Comparison of ENCODE assay signal across 25 cellular contexts in the genomic region with DNA sequence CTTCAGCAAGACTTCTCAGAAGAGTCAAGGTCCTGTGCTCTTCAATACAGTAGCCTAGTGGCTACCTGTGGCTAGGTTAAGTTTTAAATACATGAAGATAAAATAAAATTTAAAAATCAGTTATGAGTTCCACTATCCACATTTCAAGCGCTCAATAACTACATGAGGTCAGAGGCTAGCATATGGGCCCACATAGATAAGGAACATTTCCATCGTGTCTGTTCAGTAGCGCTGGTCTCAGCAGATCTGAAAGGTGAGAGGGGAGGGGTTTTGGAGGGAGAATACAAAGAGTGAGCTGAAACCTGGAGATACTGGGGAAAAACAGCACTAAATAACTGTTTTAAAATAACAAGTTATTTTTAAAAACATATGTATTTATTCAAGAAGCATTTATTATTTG.
"Had no signal": no experiment of that assay in that cellular context is flagged by ENCODE, and none has a peak within 500 bp of the region (broad histone marks: within the 10 kb centered on the region; RNA-seq: fewer than 3 reads in every experiment).

No MANE protein-coding gene starts in this region.

- H3K9me3 ChIP-seq: SJSA1 had no signal

- H3K27ac Mint-ChIP-seq: activated CD4-positive, alpha-beta memory T cell treated with anti-CD3 and anti-CD28 coated beads, Interleukin-2, amount 10 ng/mL, durations not matched to agents 7 days and 5 days; activated CD4-positive, alpha-beta T cell treated with anti-CD3 and anti-CD28 coated beads, Interleukin-2, amount 10 ng/mL, durations not matched to agents 7 days and 5 days; activated naive CD4-positive, alpha-beta T cell treated with anti-CD3 and anti-CD28 coated beads for 36 hours; activated naive CD8-positive, alpha-beta T cell; activated T-helper 17 cell treated with anti-CD3 and anti-CD28 coated beads, Interleukin-2, amount 50 U/mL, for 72 hours; T-helper 1 cell treated with Interleukin-12 subunit alpha and Interleukin-12 subunit beta and Interleukin-4 antibody, amounts not matched to agents 30 μg/mL and 1 μg/mL, for 36 hours had no signal

- H3K36me3 ChIP-seq: SJSA1 had no signal

- H3K4me1 Mint-ChIP-seq: activated CD4-positive, alpha-beta memory T cell treated with anti-CD3 and anti-CD28 coated beads, Interleukin-2, amount 10 ng/mL, durations not matched to agents 7 days and 5 days; activated CD4-positive, alpha-beta T cell treated with anti-CD3 and anti-CD28 coated beads, Interleukin-2, amount 10 ng/mL, durations not matched to agents 7 days and 5 days; activated T-helper 17 cell treated with anti-CD3 and anti-CD28 coated beads, Interleukin-2, amount 50 U/mL, for 72 hours had no signal

- H3K4me3 ChIP-seq: SJSA1 had no signal

- DNase-seq: activated CD4-positive, alpha-beta memory T cell treated with anti-CD3 and anti-CD28 coated beads, Interleukin-2, amount 10 ng/mL, durations not matched to agents 7 days and 5 days; activated CD4-positive, alpha-beta T cell treated with anti-CD3 and anti-CD28 coated beads, Interleukin-2, amount 10 ng/mL, durations not matched to agents 7 days and 5 days; activated CD4-positive, CD25-positive, alpha-beta regulatory T cell; activated gamma-delta T cell; activated naive CD4-positive, alpha-beta T cell treated with anti-CD3 and anti-CD28 coated beads for 36 hours; activated T-cell treated with anti-CD3 and anti-CD28 coated beads for 4 hours; activated T-cell treated with anti-CD3 and anti-CD28 coated beads, Interleukin-2, amount 50 U/mL, for 48 hours; cerebellar nuclear complex; Kasumi-1; KBM-7; NCI-H146; NCI-H187 treated with DMSO at 0.1 percent for 48 hours; NCI-H2081 treated with DMSO at 0.1 percent for 48 hours; NCI-H2171; NCI-H345; NCI-H510A; RPMI8226; SW 1271 had no signal

- H3K27ac ChIP-seq: SJSA1, VCaP had no signal

- H3K9me3 Mint-ChIP-seq: activated CD4-positive, alpha-beta T cell treated with anti-CD3 and anti-CD28 coated beads, Interleukin-2, amount 10 ng/mL, durations not matched to agents 7 days and 5 days; activated naive CD4-positive, alpha-beta T cell treated with anti-CD3 and anti-CD28 coated beads for 36 hours; activated T-helper 17 cell treated with anti-CD3 and anti-CD28 coated beads, Interleukin-2, amount 50 U/mL, for 72 hours; T-helper 1 cell treated with Interleukin-12 subunit alpha and Interleukin-12 subunit beta and Interleukin-4 antibody, amounts not matched to agents 30 μg/mL and 1 μg/mL, for 36 hours had no signal

- H3K4me1 ChIP-seq: SJSA1 had no signal

- H3K4me3 Mint-ChIP-seq: activated CD4-positive, alpha-beta memory T cell treated with anti-CD3 and anti-CD28 coated beads, Interleukin-2, amount 10 ng/mL, durations not matched to agents 7 days and 5 days; activated CD4-positive, alpha-beta T cell treated with anti-CD3 and anti-CD28 coated beads, Interleukin-2, amount 10 ng/mL, durations not matched to agents 7 days and 5 days; activated naive CD4-positive, alpha-beta T cell treated with anti-CD3 and anti-CD28 coated beads for 36 hours; activated naive CD8-positive, alpha-beta T cell; activated T-helper 17 cell treated with anti-CD3 and anti-CD28 coated beads, Interleukin-2, amount 50 U/mL, for 72 hours; T-helper 1 cell treated with Interleukin-12 subunit alpha and Interleukin-12 subunit beta and Interleukin-4 antibody, amounts not matched to agents 30 μg/mL and 1 μg/mL, for 36 hours had no signal

- H3K27me3 Mint-ChIP-seq: activated CD4-positive, alpha-beta memory T cell treated with anti-CD3 and anti-CD28 coated beads, Interleukin-2, amount 10 ng/mL, durations not matched to agents 7 days and 5 days; activated naive CD8-positive, alpha-beta T cell had no signal

- ATAC-seq: activated T-helper 17 cell treated with anti-CD3 and anti-CD28 coated beads, Interleukin-2, amount 50 U/mL, for 72 hours; Panc1; SK-N-SH treated with all-trans-retinoic acid at 6 μM for 48 hours had no signal
